In the genomic region with DNA sequence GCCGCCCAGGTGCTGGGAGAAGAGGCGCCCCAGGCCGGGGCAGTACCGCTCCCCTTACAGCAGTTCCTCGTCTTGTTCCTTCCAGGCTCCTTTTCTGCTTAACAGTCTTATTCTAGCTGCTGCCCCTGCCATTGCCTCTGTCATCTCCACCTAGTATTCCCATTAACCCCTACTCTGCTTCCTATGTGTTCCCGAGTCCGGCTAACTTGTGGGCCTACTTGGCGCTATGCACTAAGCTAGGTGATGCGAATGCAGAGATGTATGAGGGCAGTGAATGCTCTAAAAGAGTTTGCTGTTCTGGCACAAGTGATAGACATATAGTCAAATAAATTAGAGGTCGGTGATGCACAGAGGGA, we compare ENCODE assay signal across 9 cellular contexts. TPM values are rescaled to one million over a fixed set of nuclear protein-coding genes. Genes with fewer than 3 reads are reported as not detected.
A peak's percentile ranks its signal among the peaks of the same experiment; 100 is the strongest.
DNase-seq lines count a peak whose midpoint lies in the region; ATAC-seq and TF ChIP-seq lines count a peak whose summit lies in the region.
"Had no signal": no experiment of that assay in that cellular context is flagged by ENCODE, and none has a peak within 500 bp of the region (broad histone marks: within the 10 kb centered on the region; RNA-seq: fewer than 3 reads in every experiment).

No MANE protein-coding gene starts in this region.

- ATAC-seq in HG02981 (IDR thresholded peaks at IDR 0.05; ENCODE audit: unreplicated experiment), result no peak

- peaks cover 9% of the 10 kb centered on the region for H3K27me3 Mint-ChIP-seq in neural crest cell (ENCODE audit: low read depth)

- H3K27ac Mint-ChIP-seq in neural crest cell (ENCODE audit: unreplicated experiment), result peak overlapping the region; percentile 96

- H3K4me3 Mint-ChIP-seq in neural crest cell, result peak overlapping the region; percentile 97

- CTCF ChIA-PET in BJ (lab: Yijun Ruan, JAX), result interaction anchor here (0.9 to 2.3 kb wide), 2 partner anchors 9 to 115 kb away, joined by 3 to 6 read pairs; no protein-coding TSS in a partner anchor

- no peaks in the 10 kb centered on the region for H3K9me3 Mint-ChIP-seq in neural crest cell

- POLR2A ChIA-PET in BJ (lab: Charles Lee), result no interaction called here

- no peak for TF ChIP-seq CTCF in BJ (IDR thresholded peaks at IDR 0.05; ENCODE audit: insufficient read depth, low read depth, low read length)
- no peak for TF ChIP-seq CTCF in cardiac fibroblast (IDR thresholded peaks at IDR 0.05; ENCODE audit: low read depth, low read length)
- no peak for TF ChIP-seq CTCF in neural crest cell (conservative IDR thresholded peaks at IDR 0.05)

- H3K4me3 ChIP-seq in BJ (ENCODE audit: low read depth, low read length) (peak overlapping the region; percentile 55), cardiac fibroblast (replicated peaks in 1 of 2; ENCODE audit: low read depth in 2 of 2, low read length in 2 of 2) (peak overlapping the region; percentile 69 to 77)
- H3K4me3 ChIP-seq in Jurkat, Clone E6-1 (ENCODE audit: low read length), result peak overlapping the region; percentile 63

- no peak for DNase-seq in BJ (ENCODE audit: low read depth)
- DNase-seq in Jurkat, Clone E6-1 (ENCODE audit: low read depth, low spot score), result no peak
- DNase-seq in cardiac fibroblast (ENCODE audit: low read depth in 2 of 2), result no peak
- DNase-seq in neural crest cell (ENCODE audit: low read depth, low spot score), result no peak
- DNase-seq in NCI-H1417 (lab: John Stamatoyannopoulos, UW), result no peak
- DNase-seq in glomerular visceral epithelial cell (ENCODE audit: extremely low spot score), result no peak
- DNase-seq in activated CD4-positive, CD25-positive, alpha-beta regulatory T cell (lab: John Stamatoyannopoulos, UW), result no peak

- no peaks in the 10 kb centered on the region for H3K36me3 ChIP-seq in BJ (ENCODE audit: control insufficient read depth, insufficient read depth, low read length)

- H3K4me1 Mint-ChIP-seq in neural crest cell, result peaks cover 25% of the 10 kb centered on the region

- H3K36me3 Mint-ChIP-seq in neural crest cell (ENCODE audit: low read depth), result peaks cover 10% of the 10 kb centered on the region

- 0 out of 2 replicates have a peak, but pooled peaks cover 2% of the 10 kb centered on the region for H3K27me3 ChIP-seq in BJ (ENCODE audit: control insufficient read depth, insufficient read depth, low read length)

RNA-seq across cellular contexts. Expression of a gene that starts 0.3 kb away (rescaled TPM):
- polyA plus RNA-seq in BJ (2011; rRNA removed), result 16.9 and 28.1 TPM in 2 replicates
- 23.5 and 30.5 TPM in 2 replicates for polyA minus RNA-seq in BJ (2011; rRNA and poly(A)+ RNA removed)
- 11.2 TPM for polyA plus RNA-seq in Jurkat, Clone E6-1 (2012; ENCODE audit: insufficient read depth, insufficient read length)
- total RNA-seq in neural crest cell, result 43.1 and 43.5 TPM in 2 replicates

RNA-seq across cellular contexts. Expression of a gene that starts 6.9 kb away (rescaled TPM):
- polyA plus RNA-seq in BJ (2011; rRNA removed), result not detected in 2 replicates
- not detected in 2 replicates for polyA minus RNA-seq in BJ (2011; rRNA and poly(A)+ RNA removed)
- 9.5 TPM for polyA plus RNA-seq in Jurkat, Clone E6-1 (2012; ENCODE audit: insufficient read depth, insufficient read length)
- not detected in 2 replicates for total RNA-seq in neural crest cell

RNA-seq across cellular contexts. Expression of a gene that starts 18.9 kb away (rescaled TPM):
- 37.8 and 63.3 TPM in 2 replicates for polyA plus RNA-seq in BJ (2011; rRNA removed)
- polyA minus RNA-seq in BJ (2011; rRNA and poly(A)+ RNA removed), result 23.8 and 29.9 TPM in 2 replicates
- polyA plus RNA-seq in Jurkat, Clone E6-1 (2012; ENCODE audit: insufficient read depth, insufficient read length), result 170 TPM
- 76.5 and 80.6 TPM in 2 replicates for total RNA-seq in neural crest cell

RNA-seq across cellular contexts. Expression of a gene that starts 28.6 kb away (rescaled TPM):
- polyA plus RNA-seq in BJ (2011; rRNA removed), result 21.2 and 23.9 TPM in 2 replicates
- 11.4 and 11.5 TPM in 2 replicates for polyA minus RNA-seq in BJ (2011; rRNA and poly(A)+ RNA removed)
- polyA plus RNA-seq in Jurkat, Clone E6-1 (2012; ENCODE audit: insufficient read depth, insufficient read length), result 58.7 TPM
- total RNA-seq in neural crest cell, result 40.6 and 41.2 TPM in 2 replicates

RNA-seq across cellular contexts. Expression of a gene that starts 46.6 kb away (rescaled TPM):
- not detected in 2 replicates for polyA plus RNA-seq in BJ (2011; rRNA removed)
- not detected in 2 replicates for polyA minus RNA-seq in BJ (2011; rRNA and poly(A)+ RNA removed)
- not detected for polyA plus RNA-seq in Jurkat, Clone E6-1 (2012; ENCODE audit: insufficient read depth, insufficient read length)
- 0.70 and 0.91 TPM in 2 replicates for total RNA-seq in neural crest cell
- total RNA-seq: T-helper 2 cell treated with Interferon-gamma antibody and Interleukin-4, amounts not matched to agents 100 ng/mL and 5 ng/mL, for 36 hours had no signal
